In the genomic region with DNA sequence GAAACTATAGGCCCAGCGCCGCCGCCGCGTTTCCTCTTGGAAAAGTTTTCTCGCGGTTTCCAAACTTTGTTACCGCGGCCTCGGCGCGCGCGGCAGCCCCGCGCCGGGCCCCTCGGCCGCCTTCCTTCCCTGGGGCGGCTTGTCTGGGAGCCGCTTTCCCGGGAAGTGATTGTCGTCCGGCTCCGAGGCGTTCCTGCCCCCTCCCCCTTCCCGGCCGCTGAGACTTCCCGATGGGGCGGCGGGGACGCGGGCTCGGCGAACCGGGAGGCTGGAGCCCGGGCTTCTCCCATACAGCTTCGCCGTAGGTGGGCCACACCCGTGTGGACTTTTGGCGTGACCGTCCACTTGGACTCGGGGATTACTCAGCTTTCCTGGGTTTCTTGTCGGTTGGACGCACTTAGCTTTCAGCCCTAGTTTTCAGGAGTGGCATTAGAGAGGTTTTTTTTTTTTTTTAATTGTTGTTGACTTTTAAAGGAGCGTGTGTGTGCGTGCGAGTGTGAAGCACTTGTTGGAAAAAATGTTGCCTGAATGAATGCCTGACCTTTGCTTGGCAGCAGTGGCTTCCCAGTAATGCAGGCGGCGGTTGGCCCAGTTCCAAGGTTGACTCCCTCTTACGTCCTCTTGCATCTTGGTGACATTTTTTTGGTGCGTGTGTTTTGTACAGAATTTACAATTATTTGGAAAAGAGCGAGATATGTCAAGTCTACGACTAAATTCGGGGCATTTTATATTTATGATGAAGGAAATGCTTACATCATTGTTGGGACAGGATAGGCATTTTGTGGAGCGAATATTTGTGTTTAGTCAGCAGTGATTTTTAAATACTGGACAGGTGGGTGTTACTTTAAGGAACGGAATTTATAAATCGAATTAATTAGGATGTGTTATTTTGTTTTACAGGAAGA, we compare ENCODE assay signal across 7 cellular contexts. TPM values are rescaled to one million over a fixed set of nuclear protein-coding genes. Genes with fewer than 3 reads are reported as not detected.
DNase-seq lines count a peak whose midpoint lies in the region; ATAC-seq and TF ChIP-seq lines count a peak whose summit lies in the region.

No MANE protein-coding gene starts in this region.

- H3K27ac ChIP-seq in neural progenitor cell (peak overlapping the region; percentile 96), thoracic aorta (peak overlapping the region; percentile 99 to 100)

- DNase-seq in GM13977 (ENCODE audit: low spot score) (peak; percentile 51), HPDE6-E6E7 (ENCODE audit: extremely low spot score) (peak; percentile 43), OCI-M1 (lab: John Stamatoyannopoulos, UW) (peak; percentile 89), germinal center (ENCODE audit: low spot score) (peak; percentile 22), neural progenitor cell (ENCODE audit: low spot score) (peak; percentile 81), thoracic aorta (ENCODE audit: low spot score) (peak; percentile 80)
- DNase-seq in activated naive CD4-positive, alpha-beta T cell treated with anti-CD3 and anti-CD28 coated beads, Interleukin-2, amount 10 ng/mL, durations not matched to agents 7 days and 5 days = peak; percentile 46

- peaks cover 5% of the 10 kb centered on the region for H3K4me1 ChIP-seq in neural progenitor cell
- H3K4me1 ChIP-seq in thoracic aorta (ENCODE audit: control insufficient read depth in 1 of 2, low read depth in 2 of 2) = peaks cover 14 to 33% of the 10 kb centered on the region in 2 donors

- H3K27me3 ChIP-seq in neural progenitor cell = no peaks in the 10 kb centered on the region
- no peaks in the 10 kb centered on the region for H3K27me3 ChIP-seq in thoracic aorta (replicated peaks; ENCODE audit: insufficient read depth)

- H3F3A ChIP-seq in neural progenitor cell (ENCODE audit: low read depth) = peaks cover 25% of the 10 kb centered on the region

- H3K4me3 ChIP-seq in neural progenitor cell = peak overlapping the region; percentile 72
- peak overlapping the region; percentile 100 for H3K4me3 ChIP-seq in thoracic aorta

- CTCF ChIA-PET in activated naive CD4-positive, alpha-beta T cell treated with anti-CD3 and anti-CD28 coated beads, Interleukin-2, amount 10 ng/mL, durations not matched to agents 7 days and 5 days (lab: Charles Lee) = no interaction called here

- H3K27me3 Mint-ChIP-seq in activated naive CD4-positive, alpha-beta T cell treated with anti-CD3 and anti-CD28 coated beads, Interleukin-2, amount 10 ng/mL, durations not matched to agents 7 days and 5 days = peaks cover 82% of the 10 kb centered on the region
- peaks cover 13% of the 10 kb centered on the region for H3K27me3 Mint-ChIP-seq in neural progenitor cell (ENCODE audit: insufficient read depth, low read depth)

- H3K9me3 ChIP-seq in neural progenitor cell (ENCODE audit: low read depth) = peaks cover 8% of the 10 kb centered on the region
- H3K9me3 ChIP-seq in thoracic aorta = no peaks in the 10 kb centered on the region

- H3K36me3 ChIP-seq in neural progenitor cell = peaks cover 18% of the 10 kb centered on the region
- peaks cover 3% of the 10 kb centered on the region for H3K36me3 ChIP-seq in thoracic aorta

- peaks cover 17% of the 10 kb centered on the region for H3K4me1 Mint-ChIP-seq in activated naive CD4-positive, alpha-beta T cell treated with anti-CD3 and anti-CD28 coated beads, Interleukin-2, amount 10 ng/mL, durations not matched to agents 7 days and 5 days
- peaks cover 27% of the 10 kb centered on the region for H3K4me1 Mint-ChIP-seq in neural progenitor cell

- peak overlapping the region; percentile 85 for H3K9ac ChIP-seq in neural progenitor cell

- H3K27ac Mint-ChIP-seq in activated naive CD4-positive, alpha-beta T cell treated with anti-CD3 and anti-CD28 coated beads, Interleukin-2, amount 10 ng/mL, durations not matched to agents 7 days and 5 days = no peak overlapping the region
- H3K27ac Mint-ChIP-seq in neural progenitor cell = peak overlapping the region; percentile 73

- peak overlapping the region; percentile 62 for H3K4me3 Mint-ChIP-seq in activated naive CD4-positive, alpha-beta T cell treated with anti-CD3 and anti-CD28 coated beads, Interleukin-2, amount 10 ng/mL, durations not matched to agents 7 days and 5 days
- H3K4me3 Mint-ChIP-seq in neural progenitor cell = peak overlapping the region; percentile 91

- ATAC-seq in thoracic aorta (ENCODE audit: insufficient number of reproducible peaks, low FRiP score, low read depth) = peak; percentile 57

- peak overlapping the region; percentile 79 for H2AFZ ChIP-seq in neural progenitor cell (replicated peaks)

- H3K9me3 Mint-ChIP-seq in activated naive CD4-positive, alpha-beta T cell treated with anti-CD3 and anti-CD28 coated beads, Interleukin-2, amount 10 ng/mL, durations not matched to agents 7 days and 5 days = no peaks in the 10 kb centered on the region
- H3K9me3 Mint-ChIP-seq in neural progenitor cell = peaks cover 18% of the 10 kb centered on the region

- peaks cover 57% of the 10 kb centered on the region for H3K79me2 ChIP-seq in neural progenitor cell (ENCODE audit: low read depth)

- TF ChIP-seq CTCF in GM13977 (IDR thresholded peaks at IDR 0.05; ENCODE audit: extremely low read depth, insufficient read depth, missing control alignments) = no peak
- no peak for TF ChIP-seq CTCF in neural progenitor cell (IDR thresholded peaks at IDR 0.05)
- TF ChIP-seq CTCF in thoracic aorta (IDR thresholded peaks at IDR 0.05) = no peak

- peak overlapping the region; percentile 81 for H3K4me2 ChIP-seq in neural progenitor cell

- H3K36me3 Mint-ChIP-seq in activated naive CD4-positive, alpha-beta T cell treated with anti-CD3 and anti-CD28 coated beads, Interleukin-2, amount 10 ng/mL, durations not matched to agents 7 days and 5 days = peaks cover 3% of the 10 kb centered on the region
- peaks cover 28% of the 10 kb centered on the region for H3K36me3 Mint-ChIP-seq in neural progenitor cell

- in situ Hi-C loops in GM13977 (cut with MboI; ENCODE audit: low pct_unique_long_range_greater_than_20kb, low sequenced_read_pairs, unreplicated experiment) = no loop called here

- peaks cover 15% of the 10 kb centered on the region for H4K20me1 ChIP-seq in neural progenitor cell (ENCODE audit: low read depth)

RNA-seq across cellular contexts. Expression of gene CTNNA1, which starts 0.8 kb away (rescaled TPM):
- 267 and 305 TPM in 2 replicates for total RNA-seq in neural progenitor cell (ENCODE audit: low replicate concordance)
- 100 to 1,000 TPM; 266 to 322 TPM for total RNA-seq in thoracic aorta

Comparison
In these comparisons a context has a peak if more than half of its experiments do, and no peak if none do; other contexts are left out.
1. Peak in every context shown above with its lines: DNase-seq, ATAC-seq, H3K4me3 ChIP-seq and H3K27ac ChIP-seq.
2. DNase-seq: peak in every context shown above with its lines; median percentile 89 in OCI-M1; 81 in neural progenitor cell; 80 in thoracic aorta; 51 in GM13977; 46 in activated naive CD4-positive, alpha-beta T cell treated with anti-CD3 and anti-CD28 coated beads, Interleukin-2, amount 10 ng/mL, durations not matched to agents 7 days and 5 days; 43 in HPDE6-E6E7; 22 in germinal center.